In genomic region chr4:17380347-17380746, GRCh38 we compare ENCODE assay signal across 8 cellular contexts.
"Had no signal": no experiment of that assay in that cellular context is flagged by ENCODE, and none has a peak within 500 bp of the region (broad histone marks: within the 10 kb centered on the region; RNA-seq: fewer than 3 reads in every experiment).

No MANE protein-coding gene starts in this region.

- H2AFZ ChIP-seq: GM23338 had no signal

- H3K9me3 ChIP-seq: HAP-1 had no signal

- ATAC-seq: GM23338, HCT116 had no signal

- H3K9me3 Mint-ChIP-seq: GM23338, HFFc6 had no signal

- H3K4me3 ChIP-seq: GM23338, HAP-1 had no signal

- H3K27ac ChIP-seq: HL-60 had no signal

- DNase-seq: H7, HFFc6, KG1 had no signal

- H3K4me2 ChIP-seq: GM23338 had no signal

- H3K4me1 ChIP-seq: HAP-1 had no signal

- H3K36me3 ChIP-seq: HAP-1 had no signal

- H3K27ac Mint-ChIP-seq: GM23338, HFFc6, IgD-negative memory B cell had no signal

- H3K36me3 Mint-ChIP-seq: IgD-negative memory B cell had no signal

- H3K4me3 Mint-ChIP-seq: GM23338, HFFc6, IgD-negative memory B cell had no signal

- H3K4me1 Mint-ChIP-seq: GM23338 had no signal
